ENCODE assay signal across 1 cellular context in genomic region chr1:51088474-51088873, GRCh38.
TF ChIP-seq lines count a peak whose summit lies in the region.

No MANE protein-coding gene starts in this region.

TF ChIP-seq in HCT116, 20 proteins besides CTCF, POLR2A, EP300 and RAD21 (continued from another document):
- TF ChIP-seq, protein P1, sequence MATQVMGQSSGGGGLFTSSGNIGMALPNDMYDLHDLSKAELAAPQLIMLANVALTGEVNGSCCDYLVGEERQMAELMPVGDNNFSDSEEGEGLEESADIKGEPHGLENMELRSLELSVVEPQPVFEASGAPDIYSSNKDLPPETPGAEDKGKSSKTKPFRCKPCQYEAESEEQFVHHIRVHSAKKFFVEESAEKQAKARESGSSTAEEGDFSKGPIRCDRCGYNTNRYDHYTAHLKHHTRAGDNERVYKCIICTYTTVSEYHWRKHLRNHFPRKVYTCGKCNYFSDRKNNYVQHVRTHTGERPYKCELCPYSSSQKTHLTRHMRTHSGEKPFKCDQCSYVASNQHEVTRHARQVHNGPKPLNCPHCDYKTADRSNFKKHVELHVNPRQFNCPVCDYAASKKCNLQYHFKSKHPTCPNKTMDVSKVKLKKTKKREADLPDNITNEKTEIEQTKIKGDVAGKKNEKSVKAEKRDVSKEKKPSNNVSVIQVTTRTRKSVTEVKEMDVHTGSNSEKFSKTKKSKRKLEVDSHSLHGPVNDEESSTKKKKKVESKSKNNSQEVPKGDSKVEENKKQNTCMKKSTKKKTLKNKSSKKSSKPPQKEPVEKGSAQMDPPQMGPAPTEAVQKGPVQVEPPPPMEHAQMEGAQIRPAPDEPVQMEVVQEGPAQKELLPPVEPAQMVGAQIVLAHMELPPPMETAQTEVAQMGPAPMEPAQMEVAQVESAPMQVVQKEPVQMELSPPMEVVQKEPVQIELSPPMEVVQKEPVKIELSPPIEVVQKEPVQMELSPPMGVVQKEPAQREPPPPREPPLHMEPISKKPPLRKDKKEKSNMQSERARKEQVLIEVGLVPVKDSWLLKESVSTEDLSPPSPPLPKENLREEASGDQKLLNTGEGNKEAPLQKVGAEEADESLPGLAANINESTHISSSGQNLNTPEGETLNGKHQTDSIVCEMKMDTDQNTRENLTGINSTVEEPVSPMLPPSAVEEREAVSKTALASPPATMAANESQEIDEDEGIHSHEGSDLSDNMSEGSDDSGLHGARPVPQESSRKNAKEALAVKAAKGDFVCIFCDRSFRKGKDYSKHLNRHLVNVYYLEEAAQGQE (IDR thresholded peaks at IDR 0.05; ENCODE audit: low read depth), result no peak
